In the genomic region with DNA sequence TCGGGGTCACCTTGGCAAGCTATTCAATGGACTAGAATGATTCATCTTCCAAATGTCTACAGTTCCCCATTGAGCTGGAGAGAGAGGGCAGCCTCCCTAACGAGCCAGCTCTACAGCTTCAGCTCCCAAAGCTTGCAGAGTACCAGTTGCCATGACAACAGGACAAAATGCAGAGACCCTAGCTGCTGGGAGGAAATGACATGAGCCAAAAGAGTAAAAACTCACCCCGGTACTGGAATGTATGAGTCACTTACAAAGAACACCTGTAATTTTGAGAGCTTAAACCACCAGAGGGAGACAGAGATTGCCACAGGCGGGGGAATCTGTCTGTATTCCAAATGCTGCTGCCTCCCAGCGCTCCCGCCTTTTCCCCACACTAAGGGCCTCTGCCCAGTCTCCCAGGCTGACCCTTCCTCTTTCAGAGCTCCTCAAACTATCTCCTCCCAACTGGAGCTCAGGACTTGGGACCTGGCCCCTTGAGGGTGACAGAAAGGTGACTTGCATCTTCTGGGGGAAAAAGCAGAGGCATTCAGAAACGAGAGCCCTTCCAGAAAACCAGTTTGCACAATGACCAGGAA, we compare ENCODE assay signal across 8 cellular contexts.
DNase-seq lines count a peak whose midpoint lies in the region; ATAC-seq and TF ChIP-seq lines count a peak whose summit lies in the region.

No MANE protein-coding gene starts in this region.

- H3K4me3 ChIP-seq in colonic mucosa: no peak overlapping the region

- H3K27me3 ChIP-seq in colonic mucosa: no peaks in the 10 kb centered on the region

- H3K27ac ChIP-seq in colonic mucosa: no peak overlapping the region

- peak; percentile 46 for TF ChIP-seq CTCF in colonic mucosa (IDR thresholded peaks at IDR 0.05)

- H3K9me3 ChIP-seq in colonic mucosa: no peaks in the 10 kb centered on the region

- no peaks in the 10 kb centered on the region for H3K36me3 ChIP-seq in colonic mucosa

- ATAC-seq in GM18517 (IDR thresholded peaks at IDR 0.05; ENCODE audit: unreplicated experiment) (peak; percentile 88), HG02970 (IDR thresholded peaks at IDR 0.05; ENCODE audit: low FRiP score, unreplicated experiment) (peak; percentile 88)

- no peaks in the 10 kb centered on the region for H3K4me1 ChIP-seq in colonic mucosa

- H3K9ac ChIP-seq in colonic mucosa (ENCODE audit: low read depth in 2 of 2, low read length in 2 of 2): no peak overlapping the region

- peak; percentile 53 for DNase-seq in AG08396 (ENCODE audit: low spot score)
- DNase-seq in NCI-H2107 (lab: John Stamatoyannopoulos, UW): peak; percentile 4
- DNase-seq in activated CD4-positive, CD25-positive, alpha-beta regulatory T cell treated with anti-CD3 and anti-CD28 coated beads, Interleukin-2, amount 50 U/mL, for 72 hours: peak; percentile 38
- peak; percentile 55 for DNase-seq in colonic mucosa
- peak; percentile 93 to 97 for DNase-seq in lung microvascular endothelial cell (ENCODE audit: low read depth in 2 of 2)
- peak; percentile 7 to 10 for DNase-seq in stimulated activated CD8-positive, alpha-beta memory T cell treated with anti-CD3 and anti-CD28 coated beads, Interleukin-2, amount 100 ng/mL, for 48 hours (ENCODE audit: low read depth in 2 of 2)

- intact Hi-C loops in colonic mucosa (cut with DNase I): loop anchor here (5.0 kb wide), 1 partner anchor 223 kb away; no protein-coding TSS in a partner anchor

Comparison
In these comparisons a context has a peak if more than half of its experiments do, and no peak if none do; other contexts are left out.
1. DNase-seq: peak in every context shown above with its lines; median percentile 95 in lung microvascular endothelial cell; 55 in colonic mucosa; 53 in AG08396; 38 in activated CD4-positive, CD25-positive, alpha-beta regulatory T cell treated with anti-CD3 and anti-CD28 coated beads, Interleukin-2, amount 50 U/mL, for 72 hours; 8 in stimulated activated CD8-positive, alpha-beta memory T cell treated with anti-CD3 and anti-CD28 coated beads, Interleukin-2, amount 100 ng/mL, for 48 hours; 4 in NCI-H2107.